15 cellular contexts compared by ENCODE assay signal in genomic region chr1:47578026-47578861, GRCh38.
DNase-seq lines count a peak whose midpoint lies in the region; ATAC-seq and TF ChIP-seq lines count a peak whose summit lies in the region.
"Had no signal": no experiment of that assay in that cellular context is flagged by ENCODE, and none has a peak within 500 bp of the region (broad histone marks: within the 10 kb centered on the region; RNA-seq: fewer than 3 reads in every experiment).

No MANE protein-coding gene starts in this region.

- in situ Hi-C loops in GM13976 (cut with MboI; ENCODE audit: low sequenced_read_pairs, unreplicated experiment), result no loop called here

- 30 to 41% (median 39%) methylated on average over 16 to 22 of the region's 22 CpGs for WGBS in heart left ventricle, 4 donors

- ATAC-seq in RWPE2 (ENCODE audit: low read depth), result no peak
- ATAC-seq in heart left ventricle, result peak; percentile 47 to 83 (median 74)
- ATAC-seq in HG02588 (IDR thresholded peaks at IDR 0.05; ENCODE audit: unreplicated experiment), result no peak
- ATAC-seq in GM21447 (IDR thresholded peaks at IDR 0.05; ENCODE audit: unreplicated experiment), result no peak
- ATAC-seq in activated CD8-positive, alpha-beta T cell treated with anti-CD3 and anti-CD28 coated beads, Interleukin-2, amount 10 ng/mL, durations not matched to agents 7 days and 5 days, result no peak
- ATAC-seq: foreskin keratinocyte; naive thymus-derived CD8-positive, alpha-beta T cell had no signal

- peaks cover 9% of the 10 kb centered on the region for H3K4me1 Mint-ChIP-seq in activated CD8-positive, alpha-beta T cell treated with anti-CD3 and anti-CD28 coated beads, Interleukin-2, amount 10 ng/mL, durations not matched to agents 7 days and 5 days (ENCODE audit: low read depth)

- DNase-seq in RWPE2 (ENCODE audit: low spot score) (peak; percentile 25), heart left ventricle (peak in 2 of 5 donors; percentile 53 to 60), nucleus accumbens (lab: John Stamatoyannopoulos, UW) (peak in 42 of 56 donors; percentile 6 to 74 (median 42)), GM13976 (ENCODE audit: low spot score) (no peak)
- DNase-seq in activated CD8-positive, alpha-beta T cell treated with anti-CD3 and anti-CD28 coated beads, Interleukin-2, amount 10 ng/mL, durations not matched to agents 7 days and 5 days, result no peak
- DNase-seq: activated T-cell treated with anti-CD3 and anti-CD28 coated beads, Interleukin-2, amount 50 U/mL, for 24 hours; central memory CD4-positive, alpha-beta T cell; foreskin keratinocyte; GDM1; naive thymus-derived CD8-positive, alpha-beta T cell; NCI-H1092 treated with DMSO at 0.1 percent for 48 hours; stimulated activated CD4-positive, alpha-beta T cell treated with anti-CD3 and anti-CD28 coated beads, Interleukin-2, amount 100 ng/mL, for 48 hours had no signal

- no peaks in the 10 kb centered on the region for H4K20me1 ChIP-seq in BLaER1 treated with 17β-estradiol and CSF1 and Interleukin-3, amounts not matched to agents 10 nM and 100 nM

- TF ChIP-seq CTCF in RWPE2 (IDR thresholded peaks at IDR 0.05; ENCODE audit: poor library complexity, severe bottlenecking), result no peak
- no peak for TF ChIP-seq CTCF in heart left ventricle (IDR thresholded peaks at IDR 0.05)
- no peak for TF ChIP-seq CTCF in GM13976 (IDR thresholded peaks at IDR 0.05; ENCODE audit: borderline replicate concordance, control extremely low read depth, extremely low read depth, insufficient read depth, missing control alignments)

- no peaks in the 10 kb centered on the region for H3K36me3 ChIP-seq in BLaER1 treated with 17β-estradiol and CSF1 and Interleukin-3, amounts not matched to agents 10 nM and 100 nM
- no peaks in the 10 kb centered on the region for H3K36me3 ChIP-seq in RWPE2 (ENCODE audit: low read depth)
- no peaks in the 10 kb centered on the region for H3K36me3 ChIP-seq in heart left ventricle

- CTCF ChIA-PET in activated CD8-positive, alpha-beta T cell treated with anti-CD3 and anti-CD28 coated beads, Interleukin-2, amount 10 ng/mL, durations not matched to agents 7 days and 5 days (lab: Charles Lee), result no interaction called here

- no peak overlapping the region for H3K27ac Mint-ChIP-seq in activated CD8-positive, alpha-beta T cell treated with anti-CD3 and anti-CD28 coated beads, Interleukin-2, amount 10 ng/mL, durations not matched to agents 7 days and 5 days
- H3K27ac Mint-ChIP-seq: activated T-cell treated with anti-CD3 and anti-CD28 coated beads, Interleukin-2, amount 50 U/mL, for 24 hours; naive thymus-derived CD8-positive, alpha-beta T cell had no signal

- H3K27me3 Mint-ChIP-seq in activated CD8-positive, alpha-beta T cell treated with anti-CD3 and anti-CD28 coated beads, Interleukin-2, amount 10 ng/mL, durations not matched to agents 7 days and 5 days (ENCODE audit: low read depth), result peaks cover 9% of the 10 kb centered on the region

- no peak overlapping the region for H3K4me3 Mint-ChIP-seq in activated CD8-positive, alpha-beta T cell treated with anti-CD3 and anti-CD28 coated beads, Interleukin-2, amount 10 ng/mL, durations not matched to agents 7 days and 5 days
- H3K4me3 Mint-ChIP-seq: activated T-cell treated with anti-CD3 and anti-CD28 coated beads, Interleukin-2, amount 50 U/mL, for 24 hours; naive thymus-derived CD8-positive, alpha-beta T cell had no signal

- H3K9me3 Mint-ChIP-seq in activated CD8-positive, alpha-beta T cell treated with anti-CD3 and anti-CD28 coated beads, Interleukin-2, amount 10 ng/mL, durations not matched to agents 7 days and 5 days (ENCODE audit: insufficient read depth), result no peaks in the 10 kb centered on the region
- H3K9me3 Mint-ChIP-seq: activated T-cell treated with anti-CD3 and anti-CD28 coated beads, Interleukin-2, amount 50 U/mL, for 24 hours; naive thymus-derived CD8-positive, alpha-beta T cell had no signal

- POLR2A ChIA-PET in activated CD8-positive, alpha-beta T cell treated with anti-CD3 and anti-CD28 coated beads, Interleukin-2, amount 10 ng/mL, durations not matched to agents 7 days and 5 days (lab: Charles Lee), result no interaction called here

- no peak overlapping the region for H3K27ac ChIP-seq in BLaER1 treated with 17β-estradiol and CSF1 and Interleukin-3, amounts not matched to agents 10 nM and 100 nM
- H3K27ac ChIP-seq in RWPE2 (ENCODE audit: poor library complexity, severe bottlenecking) (no peak overlapping the region), heart left ventricle (peak overlapping the region in 10 of 12 donors; percentile 41 to 70 (median 60))
- H3K27ac ChIP-seq: foreskin keratinocyte had no signal

- H3K4me1 ChIP-seq in BLaER1 treated with 17β-estradiol and CSF1 and Interleukin-3, amounts not matched to agents 10 nM and 100 nM, result peaks cover 11 to 21% (median 16%) of the 10 kb centered on the region in 10 experiments
- H3K4me1 ChIP-seq in RWPE2 (ENCODE audit: insufficient read depth, poor library complexity, severe bottlenecking) (no peaks in the 10 kb centered on the region), heart left ventricle (peaks cover 0 to 17% (median 9%) of the 10 kb centered on the region in 12 donors)
- H3K4me1 ChIP-seq: foreskin keratinocyte had no signal

- TF ChIP-seq POLR2A in heart left ventricle (IDR thresholded peaks at IDR 0.05), result no peak

- no peaks in the 10 kb centered on the region for H3K27me3 ChIP-seq in BLaER1 treated with 17β-estradiol and CSF1 and Interleukin-3, amounts not matched to agents 10 nM and 100 nM
- H3K27me3 ChIP-seq in RWPE2 (ENCODE audit: insufficient read depth, poor library complexity, severe bottlenecking) (no peaks in the 10 kb centered on the region), heart left ventricle (peaks cover 0 to 14% (median 0%) of the 10 kb centered on the region in 9 donors)

- no peaks in the 10 kb centered on the region for H3K36me3 Mint-ChIP-seq in activated CD8-positive, alpha-beta T cell treated with anti-CD3 and anti-CD28 coated beads, Interleukin-2, amount 10 ng/mL, durations not matched to agents 7 days and 5 days (ENCODE audit: low read depth)
- H3K36me3 Mint-ChIP-seq: naive thymus-derived CD8-positive, alpha-beta T cell had no signal

- no peaks in the 10 kb centered on the region for H3K9me3 ChIP-seq in BLaER1 treated with 17β-estradiol and CSF1 and Interleukin-3, amounts not matched to agents 10 nM and 100 nM (replicated peaks in 1 of 11)
- no peaks in the 10 kb centered on the region for H3K9me3 ChIP-seq in RWPE2 (ENCODE audit: severe bottlenecking)
- no peaks in the 10 kb centered on the region for H3K9me3 ChIP-seq in heart left ventricle

- no peak overlapping the region for H3K9ac ChIP-seq in BLaER1 treated with 17β-estradiol and CSF1 and Interleukin-3, amounts not matched to agents 10 nM and 100 nM

- H3K4me2 ChIP-seq in BLaER1 treated with 17β-estradiol and CSF1 and Interleukin-3, amounts not matched to agents 10 nM and 100 nM, result peak overlapping the region; percentile 7 to 58 (median 41); a peak in 17 of 22 replicates

- intact Hi-C loops in heart left ventricle (cut with DNase I), result no loop called here

- H3K4me3 ChIP-seq in BLaER1 treated with 17β-estradiol and CSF1 and Interleukin-3, amounts not matched to agents 10 nM and 100 nM, result no peak overlapping the region
- H3K4me3 ChIP-seq in RWPE2 (ENCODE audit: severe bottlenecking), result no peak overlapping the region
- no peak overlapping the region for H3K4me3 ChIP-seq in heart left ventricle

Comparison
In these comparisons a context has a peak if more than half of its experiments do, and no peak if none do; other contexts are left out.
1. H3K27ac ChIP-seq: peak in heart left ventricle (10 of 12); none in BLaER1 treated with 17β-estradiol and CSF1 and Interleukin-3, amounts not matched to agents 10 nM and 100 nM (0 of 11) and RWPE2 (single experiment).
2. ATAC-seq: peak in heart left ventricle (4 of 4); none in RWPE2 (single experiment), HG02588 (single experiment), GM21447 (single experiment) and activated CD8-positive, alpha-beta T cell treated with anti-CD3 and anti-CD28 coated beads, Interleukin-2, amount 10 ng/mL, durations not matched to agents 7 days and 5 days (single experiment).
3. DNase-seq: peak in RWPE2 (single experiment) and nucleus accumbens (42 of 56); none in GM13976 (single experiment) and activated CD8-positive, alpha-beta T cell treated with anti-CD3 and anti-CD28 coated beads, Interleukin-2, amount 10 ng/mL, durations not matched to agents 7 days and 5 days (single experiment).